In genomic region chr1:63522891-63523728, GRCh38 we compare ENCODE assay signal across 8 cellular contexts. TPM values are rescaled to one million over a fixed set of nuclear protein-coding genes. Genes with fewer than 3 reads are reported as not detected.
DNase-seq lines count a peak whose midpoint lies in the region; TF ChIP-seq lines count a peak whose summit lies in the region.

Gene EFCAB7, plus strand, starts transcription at chr1:63523525. Its CDS starts 2,048 bp downstream, at chr1:63525573.
Gene ITGB3BP, minus strand, starts transcription at chr1:63523225. Its CDS starts 92 bp downstream, at chr1:63523133.

- under 1% methylated on average over 44 of the region's 50 CpGs for WGBS in suprapubic skin

- H3K36me3 ChIP-seq in suprapubic skin: no peaks in the 10 kb centered on the region

- no peaks in the 10 kb centered on the region for H3K27me3 Mint-ChIP-seq in activated naive CD4-positive, alpha-beta T cell treated with anti-CD3 and anti-CD28 coated beads, Interleukin-2, amount 50 U/mL, for 24 hours

- peak within 1 kb of the TSS; percentile 92 for H3K27ac ChIP-seq in suprapubic skin

- no peaks in the 10 kb centered on the region for H3K9me3 Mint-ChIP-seq in activated naive CD4-positive, alpha-beta T cell treated with anti-CD3 and anti-CD28 coated beads, Interleukin-2, amount 50 U/mL, for 24 hours

- H3K27me3 ChIP-seq in suprapubic skin: no peaks in the 10 kb centered on the region

- TF ChIP-seq POLR2A in suprapubic skin (IDR thresholded peaks at IDR 0.05): no peak

- H3K36me3 Mint-ChIP-seq in activated naive CD4-positive, alpha-beta T cell treated with anti-CD3 and anti-CD28 coated beads, Interleukin-2, amount 50 U/mL, for 24 hours: peaks cover 2% of the 10 kb centered on the region

- H3K27ac Mint-ChIP-seq in activated naive CD4-positive, alpha-beta T cell treated with anti-CD3 and anti-CD28 coated beads, Interleukin-2, amount 50 U/mL, for 24 hours: peak within 1 kb of the TSS; percentile 99

- peaks cover 22% of the 10 kb centered on the region for H3K4me1 ChIP-seq in suprapubic skin

- peak within 1 kb of the TSS; percentile 76 for H3K4me3 ChIP-seq in HFF-Myc (replicated peaks; ENCODE audit: low read depth, low read length)
- H3K4me3 ChIP-seq in suprapubic skin: peak within 1 kb of the TSS; percentile 59

- peak; percentile 88 for DNase-seq in GM04504 (ENCODE audit: low read depth)
- DNase-seq in HFF-Myc (ENCODE audit: extremely low read depth, low read depth): peak; percentile 91
- DNase-seq in MV-4-11 (lab: John Stamatoyannopoulos, UW): peak; percentile 93
- peak; percentile 97 for DNase-seq in SK-N-DZ (ENCODE audit: low spot score)
- DNase-seq in glomerular endothelial cell (ENCODE audit: extremely low read depth, low read depth, low spot score): peak; percentile 79
- peak; percentile 51 to 95 (median 86) for DNase-seq in nucleus accumbens (lab: John Stamatoyannopoulos, UW)
- peak; percentile 89 to 90 for DNase-seq in suprapubic skin (ENCODE audit: low spot score in 2 of 2)

- TF ChIP-seq CTCF in HFF-Myc (IDR thresholded peaks at IDR 0.05; ENCODE audit: low read depth, low read length, missing control alignments) (no peak), suprapubic skin (IDR thresholded peaks at IDR 0.05) (no peak)

- H3K4me1 Mint-ChIP-seq in activated naive CD4-positive, alpha-beta T cell treated with anti-CD3 and anti-CD28 coated beads, Interleukin-2, amount 50 U/mL, for 24 hours: peaks cover 38% of the 10 kb centered on the region

- peak within 1 kb of the TSS; percentile 94 for H3K4me3 Mint-ChIP-seq in activated naive CD4-positive, alpha-beta T cell treated with anti-CD3 and anti-CD28 coated beads, Interleukin-2, amount 50 U/mL, for 24 hours

- no peaks in the 10 kb centered on the region for H3K9me3 ChIP-seq in suprapubic skin

- no peak for TF ChIP-seq EP300 in suprapubic skin (IDR thresholded peaks at IDR 0.05)

RNA-seq across cellular contexts. Expression of gene EFCAB7, which starts in this region (rescaled TPM):
- polyA plus RNA-seq in SK-N-DZ (2014; cell fraction: cytosol; rRNA removed): 12.3 and 13.9 TPM in 2 replicates
- polyA plus RNA-seq in SK-N-DZ (2014; cell fraction: nucleus; rRNA removed): 15.3 and 46.4 TPM in 2 replicates
- total RNA-seq in glomerular endothelial cell (2.4 and 5.2 TPM in 2 replicates), suprapubic skin (10 to 100 TPM in 1 of 4 donors, 1 to 10 TPM in 3; 2.8 to 14.1 (median 8.0) TPM)

RNA-seq across cellular contexts. Expression of gene ITGB3BP, which starts in this region (rescaled TPM):
- polyA plus RNA-seq in SK-N-DZ (2014; cell fraction: cytosol; rRNA removed): 102 and 118 TPM in 2 replicates
- polyA plus RNA-seq in SK-N-DZ (2014; cell fraction: nucleus; rRNA removed): 102 and 105 TPM in 2 replicates
- 11.5 and 17.2 TPM in 2 replicates for total RNA-seq in glomerular endothelial cell
- 10 to 100 TPM; 10.3 to 22.2 (median 16.1) TPM for total RNA-seq in suprapubic skin

Comparison
In these comparisons a context has a peak if more than half of its experiments do, and no peak if none do; other contexts are left out.
1. Peak in every context shown above with its lines: DNase-seq, H3K4me3 ChIP-seq and H3K27ac ChIP-seq.